ENCODE assay signal across 12 cellular contexts in the genomic region with DNA sequence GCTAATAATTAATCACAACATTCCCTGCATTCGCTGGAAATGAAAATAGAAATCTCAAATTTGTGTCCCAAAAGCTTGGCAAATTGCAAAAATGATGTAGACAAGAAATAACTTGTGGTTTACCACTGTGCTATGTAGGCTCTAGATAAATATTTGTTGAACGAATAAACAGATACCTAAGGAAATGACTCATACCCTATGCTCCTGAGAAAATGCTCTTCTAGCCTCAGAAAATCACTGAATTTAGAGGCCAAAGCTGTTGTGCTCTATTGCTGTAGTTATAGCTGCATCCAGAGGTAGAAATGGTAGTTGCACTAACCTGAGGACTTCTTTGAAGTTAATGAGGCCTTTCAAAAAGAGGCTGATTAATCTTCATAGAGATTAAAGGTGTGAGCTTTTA.
A peak's percentile ranks its signal among the peaks of the same experiment; 100 is the strongest.
DNase-seq lines count a peak whose midpoint lies in the region; FAIRE-seq and TF ChIP-seq lines count a peak whose summit lies in the region.
"Had no signal": no experiment of that assay in that cellular context is flagged by ENCODE, and none has a peak within 500 bp of the region (broad histone marks: within the 10 kb centered on the region; RNA-seq: fewer than 3 reads in every experiment).

No MANE protein-coding gene starts in this region.

- TF ChIP-seq CTCF in astrocyte (IDR thresholded peaks at IDR 0.05; ENCODE audit: insufficient read depth, low read depth, low read length): peak; percentile 38

- no peak overlapping the region for H2AFZ ChIP-seq in astrocyte (ENCODE audit: low read depth, low read length)

- no peak overlapping the region for H3K4me3 ChIP-seq in astrocyte (ENCODE audit: insufficient read depth, low read depth, low read length)
- H3K4me3 ChIP-seq: body of pancreas had no signal

- peak overlapping the region; percentile 95 for H3K27ac Mint-ChIP-seq in astrocyte (ENCODE audit: unreplicated experiment)

- no peaks in the 10 kb centered on the region for H4K20me1 ChIP-seq in astrocyte (ENCODE audit: insufficient read depth, low read length)

- H3K9me3 Mint-ChIP-seq in astrocyte (ENCODE audit: unreplicated experiment): peaks cover 2% of the 10 kb centered on the region

- no peak for FAIRE-seq in astrocyte (lab: Jason Lieb, UNC)
- FAIRE-seq: islet of Langerhans had no signal

- peak overlapping the region; percentile 49 for H3K27ac ChIP-seq in astrocyte (ENCODE audit: low read depth, low read length)
- H3K27ac ChIP-seq: body of pancreas had no signal

- no peaks in the 10 kb centered on the region for H3K27me3 ChIP-seq in astrocyte (ENCODE audit: insufficient read depth, low read length)
- H3K27me3 ChIP-seq: body of pancreas had no signal

- no peaks in the 10 kb centered on the region for H3K36me3 Mint-ChIP-seq in astrocyte (ENCODE audit: low read depth, unreplicated experiment)

- H3K79me2 ChIP-seq in astrocyte (ENCODE audit: insufficient read depth, low read length): no peaks in the 10 kb centered on the region

- H3K36me3 ChIP-seq in astrocyte (ENCODE audit: insufficient read depth, low read length): no peaks in the 10 kb centered on the region

- peak overlapping the region; percentile 2 for H3K4me3 Mint-ChIP-seq in astrocyte (ENCODE audit: unreplicated experiment)

- H3K9ac ChIP-seq in astrocyte (ENCODE audit: low read length): no peak overlapping the region

- peak; percentile 95 for DNase-seq in Caki2 (ENCODE audit: low read depth)
- peak; percentile 95 for DNase-seq in LHCN-M2 (ENCODE audit: low read depth)
- DNase-seq in astrocyte (ENCODE audit: low read depth): peak; percentile 96
- DNase-seq in kidney glomerular epithelial cell (lab: John Stamatoyannopoulos, UW): peak; percentile 99
- DNase-seq in activated T-cell treated with anti-CD3 and anti-CD28 coated beads, Interleukin-2, amount 50 U/mL, for 48 hours: no peak
- no peak for DNase-seq in stimulated activated CD4-positive, alpha-beta T cell treated with anti-CD3 and anti-CD28 coated beads, Interleukin-2, amount 100 ng/mL, for 48 hours
- DNase-seq in NOMO-1 (lab: John Stamatoyannopoulos, UW; ENCODE audit: unreplicated experiment in 2 of 2): no peak
- DNase-seq in NCI-H446 (lab: John Stamatoyannopoulos, UW): no peak
- DNase-seq: body of pancreas; NCI-H2171; stimulated activated naive CD4-positive, alpha-beta T cell had no signal

- H3K4me2 ChIP-seq in astrocyte (ENCODE audit: low read length): peak overlapping the region; percentile 43

- H3K4me1 Mint-ChIP-seq in astrocyte (ENCODE audit: low read depth, unreplicated experiment): peaks cover 28% of the 10 kb centered on the region

- no peaks in the 10 kb centered on the region for H3K27me3 Mint-ChIP-seq in astrocyte (ENCODE audit: low read depth, unreplicated experiment)

- peaks cover 19% of the 10 kb centered on the region for H3K4me1 ChIP-seq in astrocyte (ENCODE audit: insufficient read depth, low read length)
- H3K4me1 ChIP-seq: body of pancreas had no signal

- H3K9me3 ChIP-seq in astrocyte (ENCODE audit: insufficient read depth, low read depth, low read length): no peaks in the 10 kb centered on the region
- H3K9me3 ChIP-seq: body of pancreas had no signal

- in situ Hi-C loops in Caki2 (cut with HindIII; ENCODE audit: low pct_unique_long_range_greater_than_20kb, low sequenced_read_pairs): no loop called here

Comparison
In these comparisons a context has a peak if more than half of its experiments do, and no peak if none do; other contexts are left out.
1. DNase-seq: peak in Caki2 (single experiment), LHCN-M2 (single experiment), astrocyte (single experiment) and kidney glomerular epithelial cell (single experiment); none in activated T-cell treated with anti-CD3 and anti-CD28 coated beads, Interleukin-2, amount 50 U/mL, for 48 hours (0 of 2), stimulated activated CD4-positive, alpha-beta T cell treated with anti-CD3 and anti-CD28 coated beads, Interleukin-2, amount 100 ng/mL, for 48 hours (0 of 2), NOMO-1 (0 of 2) and NCI-H446 (0 of 2).